ENCODE assay signal across 8 cellular contexts in the genomic region with DNA sequence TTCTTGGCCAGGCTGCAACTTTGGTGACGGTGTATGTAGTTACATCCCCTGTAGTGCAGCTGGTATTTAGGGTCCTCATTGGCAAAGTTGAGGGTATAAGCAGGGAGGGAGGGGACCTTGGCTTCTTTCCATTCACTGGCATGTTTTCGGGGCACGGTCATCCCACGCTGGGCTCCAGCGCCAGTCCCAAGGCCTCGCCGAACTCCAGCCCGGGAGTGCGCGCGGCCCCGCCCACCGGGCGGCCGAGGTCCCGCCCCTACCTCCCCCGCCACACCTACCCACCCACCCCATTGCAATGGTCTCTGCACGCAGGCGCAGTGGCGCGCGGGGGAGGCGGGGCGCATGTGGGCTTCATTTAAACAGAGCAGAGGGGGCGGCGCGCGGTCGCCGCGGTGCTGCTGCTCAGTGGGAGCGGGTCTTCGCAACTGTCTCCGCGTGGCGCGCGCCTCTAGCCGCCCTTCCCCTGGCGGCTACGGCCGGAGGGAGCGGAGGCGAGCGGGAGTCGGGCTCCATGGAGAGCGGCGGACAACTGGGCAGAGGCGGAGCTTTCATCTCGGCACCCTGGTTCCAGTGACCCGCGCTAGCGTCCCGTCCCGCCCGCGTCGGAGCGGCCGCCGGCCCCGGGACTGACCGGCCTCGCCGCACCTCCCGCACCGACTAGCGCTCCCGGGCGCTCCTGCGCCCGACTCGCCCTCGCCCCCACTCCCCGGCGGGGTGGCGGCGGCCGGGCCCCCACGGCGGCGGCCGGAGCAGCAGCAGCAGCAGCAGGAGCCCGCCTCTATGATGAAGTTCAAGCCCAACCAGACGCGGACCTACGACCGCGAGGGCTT. TPM values are rescaled to one million over a fixed set of nuclear protein-coding genes. Genes with fewer than 3 reads are reported as not detected.
DNase-seq lines count a peak whose midpoint lies in the region; ATAC-seq and TF ChIP-seq lines count a peak whose summit lies in the region.
"Not testable (repeated sequence)": the region's sequence is repeated elsewhere in the genome, so short reads cannot be mapped to it uniquely, and the experiment has no call there.

TSS of gene NUDT4 (plus strand) at position 383 of the 830 bp plus-strand sequence. CDS start at position 781, 398 bp downstream.

- not testable (repeated sequence) for TF ChIP-seq RAD21 in SK-N-SH (IDR thresholded peaks at IDR 0.05; ENCODE audit: low read length)

- H2AFZ ChIP-seq in SK-N-SH (ENCODE audit: low read depth): peak within 1 kb of the TSS; percentile 91

- H3K79me2 ChIP-seq in SK-N-SH (ENCODE audit: insufficient read depth): peaks cover 47% of the 10 kb centered on the region

- H3K9me3 Mint-ChIP-seq in activated naive CD4-positive, alpha-beta T cell treated with anti-CD3 and anti-CD28 coated beads, Interleukin-2, amount 10 ng/mL, durations not matched to agents 7 days and 5 days: not testable (repeated sequence)

- H3K4me3 ChIP-seq in GM06990 (replicated peaks; ENCODE audit: low read depth, low read length) (peak within 1 kb of the TSS; percentile 71), SK-N-SH (ENCODE audit: low read depth in 2 of 2, low read length in 1 of 2) (peak within 1 kb of the TSS; percentile 73 to 88), suprapubic skin (peak within 1 kb of the TSS; percentile 88)

- WGBS in SK-N-SH (ENCODE audit: low lambda C conversion rate): 6% methylated on average over 16 of the region's 89 CpGs
- WGBS in suprapubic skin: 0% methylated on average over 15 of the region's 89 CpGs

- CTCF ChIA-PET in SK-N-SH (lab: Yijun Ruan, JAX): interaction anchor here (1.3 kb wide), 2 partner anchors 19 to 390 kb away, joined by 7 read pairs; no protein-coding TSS in a partner anchor
- CTCF ChIA-PET in activated naive CD4-positive, alpha-beta T cell treated with anti-CD3 and anti-CD28 coated beads, Interleukin-2, amount 10 ng/mL, durations not matched to agents 7 days and 5 days (lab: Charles Lee): interaction anchor here (1.2 kb wide), 1 partner anchor 280 kb away, joined by 3 read pairs; no protein-coding TSS in a partner anchor

- H3K36me3 Mint-ChIP-seq in activated naive CD4-positive, alpha-beta T cell treated with anti-CD3 and anti-CD28 coated beads, Interleukin-2, amount 10 ng/mL, durations not matched to agents 7 days and 5 days: not testable (repeated sequence)

- peak within 1 kb of the TSS; percentile 86 to 88 for H3K27ac ChIP-seq in SK-N-SH (ENCODE audit: low read depth in 2 of 2, low read length in 1 of 2)
- H3K27ac ChIP-seq in suprapubic skin: peak within 1 kb of the TSS; percentile 95

- peak within 1 kb of the TSS; percentile 85 for H3K9ac ChIP-seq in SK-N-SH

- H3K27me3 ChIP-seq in GM06990 (replicated peaks; ENCODE audit: control insufficient read depth, insufficient read depth, low read length); SK-N-SH (ENCODE audit: insufficient read depth); suprapubic skin: not testable (repeated sequence)

- H3K36me3 ChIP-seq in GM06990 (ENCODE audit: control insufficient read depth, insufficient read depth, low read length); SK-N-SH (replicated peaks in 1 of 2; ENCODE audit: control insufficient read depth in 1 of 2, insufficient read depth in 2 of 2, low read length in 1 of 2); suprapubic skin: not testable (repeated sequence)

- TF ChIP-seq CTCF in GM06990 (IDR thresholded peaks at IDR 0.05; ENCODE audit: insufficient read depth, low read length, poor library complexity, severe bottlenecking); SK-N-SH (IDR thresholded peaks at IDR 0.05); suprapubic skin (IDR thresholded peaks at IDR 0.05): not testable (repeated sequence)

- DNase-seq in GM06990 (ENCODE audit: extremely low read depth, insufficient read length) (peak; percentile 97), NCI-H1092 (lab: John Stamatoyannopoulos, UW) (peak; percentile 86), SK-N-SH (peak; percentile 100), germinal center (ENCODE audit: low spot score) (peak; percentile 98), occipital lobe (lab: John Stamatoyannopoulos, UW) (peak; percentile 84), suprapubic skin (ENCODE audit: low spot score in 2 of 2) (peak; percentile 97 to 98)
- peak; percentile 97 for DNase-seq in activated naive CD4-positive, alpha-beta T cell treated with anti-CD3 and anti-CD28 coated beads, Interleukin-2, amount 10 ng/mL, durations not matched to agents 7 days and 5 days

- H3K9me3 ChIP-seq in SK-N-SH, suprapubic skin: not testable (repeated sequence)

- peak within 1 kb of the TSS; percentile 82 for H3K4me2 ChIP-seq in SK-N-SH

- TF ChIP-seq POLR2A in suprapubic skin (IDR thresholded peaks at IDR 0.05): peak; percentile 17 to 79

- H3K4me3 Mint-ChIP-seq in activated naive CD4-positive, alpha-beta T cell treated with anti-CD3 and anti-CD28 coated beads, Interleukin-2, amount 10 ng/mL, durations not matched to agents 7 days and 5 days: peak within 1 kb of the TSS; percentile 100

- POLR2A ChIA-PET in SK-N-SH (lab: Yijun Ruan, JAX): not testable (repeated sequence)

- H3K4me1 ChIP-seq in SK-N-SH (ENCODE audit: control insufficient read depth in 1 of 2, insufficient read depth in 2 of 2, low read depth in 1 of 2, low read length in 1 of 2): peaks cover 14 to 15% of the 10 kb centered on the region in 2 experiments; a peak in 3 of 4 replicates
- peaks cover 37% of the 10 kb centered on the region for H3K4me1 ChIP-seq in suprapubic skin

- peaks cover 39% of the 10 kb centered on the region for H3K4me1 Mint-ChIP-seq in activated naive CD4-positive, alpha-beta T cell treated with anti-CD3 and anti-CD28 coated beads, Interleukin-2, amount 10 ng/mL, durations not matched to agents 7 days and 5 days

- not testable (repeated sequence) for TF ChIP-seq EP300 in SK-N-SH (IDR thresholded peaks at IDR 0.05; ENCODE audit: borderline replicate concordance in 1 of 2, low read depth in 1 of 2, low read length in 1 of 2); suprapubic skin (IDR thresholded peaks at IDR 0.05)

- H3K27me3 Mint-ChIP-seq in activated naive CD4-positive, alpha-beta T cell treated with anti-CD3 and anti-CD28 coated beads, Interleukin-2, amount 10 ng/mL, durations not matched to agents 7 days and 5 days: not testable (repeated sequence)

- ATAC-seq in HG02588 (IDR thresholded peaks at IDR 0.05; ENCODE audit: unreplicated experiment): peak; percentile 73

- H3F3A ChIP-seq in SK-N-SH (replicated peaks; ENCODE audit: insufficient read depth): peaks cover 11% of the 10 kb centered on the region

- not testable (repeated sequence) for H3K9me2 ChIP-seq in SK-N-SH

- peak within 1 kb of the TSS; percentile 100 for H3K27ac Mint-ChIP-seq in activated naive CD4-positive, alpha-beta T cell treated with anti-CD3 and anti-CD28 coated beads, Interleukin-2, amount 10 ng/mL, durations not matched to agents 7 days and 5 days

- peaks cover 40% of the 10 kb centered on the region for H4K20me1 ChIP-seq in SK-N-SH (ENCODE audit: insufficient read depth)

TF ChIP-seq in SK-N-SH, 30 proteins besides CTCF, POLR2A, EP300 and RAD21:
- TF ChIP-seq NRF1 (IDR thresholded peaks at IDR 0.05; ENCODE audit: low read depth, low read length) (peak; percentile 76), SIN3A (IDR thresholded peaks at IDR 0.05; ENCODE audit: borderline replicate concordance, low read depth, low read length) (0 out of 2 replicates have a peak, but pooled peaks have one; percentile 64), MXI1 (IDR thresholded peaks at IDR 0.05; ENCODE audit: low read depth, low read length) (peak; percentile 16; the same call in 1 of the 2 replicates), TAF1 (IDR thresholded peaks at IDR 0.05; ENCODE audit: borderline replicate concordance, low read depth, low read length) (peak; percentile 78), MAX (IDR thresholded peaks at IDR 0.05; ENCODE audit: low read depth) (peak; percentile 73), POLR2AphosphoS5 (IDR thresholded peaks at IDR 0.05; ENCODE audit: low read depth, low read length) (peak; percentile 90), CHD2 (IDR thresholded peaks at IDR 0.05; ENCODE audit: low read length, partially characterized antibody) (peak; percentile 19)
TF ChIP-seq in SK-N-SH: peak in this region for 7; not testable (repeated sequence) for 23.

RNA-seq across cellular contexts. Expression of gene NUDT4, which starts in this region (rescaled TPM):
- 19.8 and 26.0 TPM in 2 replicates for polyA plus RNA-seq in SK-N-SH (2012; rRNA removed)
- 31.6 and 41.1 TPM in 2 replicates for polyA plus RNA-seq in SK-N-SH (2012; cell fraction: cytosol; rRNA removed)
- 10.8 and 16.7 TPM in 2 replicates for polyA plus RNA-seq in SK-N-SH (2012; cell fraction: nucleus; rRNA removed)
- total RNA-seq in occipital lobe: 151 TPM
- total RNA-seq in suprapubic skin: 10 to 100 TPM; 27.1 to 46.7 (median 34.5) TPM

Comparison
In these comparisons a context has a peak if more than half of its experiments do, and no peak if none do; other contexts are left out.
1. Peak in every context shown above with its lines: DNase-seq, ATAC-seq, H3K4me3 ChIP-seq and H3K27ac ChIP-seq.